Comparison of ENCODE assay signal across 19 cellular contexts in the genomic region with DNA sequence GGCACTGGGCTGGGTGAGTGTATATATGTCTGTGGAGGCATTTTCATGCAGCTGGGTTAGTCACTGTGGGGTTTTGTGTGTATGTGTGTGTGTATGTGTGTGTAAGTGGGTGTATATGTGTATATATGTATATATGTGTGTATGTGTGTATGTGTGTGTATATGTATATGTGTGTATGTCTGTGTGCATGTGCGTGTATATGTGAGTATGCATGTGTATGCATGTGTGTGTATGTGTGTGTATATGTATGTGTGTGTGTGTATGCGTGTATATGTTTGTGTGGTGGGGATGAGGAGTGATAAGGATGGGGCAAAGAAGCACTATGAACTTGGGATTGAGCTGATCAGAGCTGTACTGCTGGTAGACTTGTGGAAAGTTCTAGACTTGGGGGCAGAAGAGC. TPM values are rescaled to one million over a fixed set of nuclear protein-coding genes. Genes with fewer than 3 reads are reported as not detected.
"Had no signal": no experiment of that assay in that cellular context is flagged by ENCODE, and none has a peak within 500 bp of the region (broad histone marks: within the 10 kb centered on the region; RNA-seq: fewer than 3 reads in every experiment).

No MANE protein-coding gene starts in this region.

- H3K27ac Mint-ChIP-seq: activated T-cell treated with anti-CD3 and anti-CD28 coated beads, Interleukin-2, amount 50 U/mL, for 72 hours; brain; neural progenitor cell; T-helper 1 cell treated with Interleukin-12 subunit alpha and Interleukin-12 subunit beta and Interleukin-4 antibody, amounts not matched to agents 30 μg/mL and 1 μg/mL, for 36 hours had no signal

- H3K4me1 ChIP-seq: parathyroid adenoma had no signal

- ATAC-seq: effector memory CD8-positive, alpha-beta T cell; SK-N-SH treated with all-trans-retinoic acid at 6 μM for 48 hours had no signal

- H3K4me3 ChIP-seq: adrenal gland, neural progenitor cell, stomach, thyroid gland had no signal

- H3K27ac ChIP-seq: adrenal gland, neural progenitor cell, parathyroid adenoma, thyroid gland had no signal

- H3K27me3 ChIP-seq: adrenal gland, neural progenitor cell, stomach, thyroid gland had no signal

- H3K4me3 Mint-ChIP-seq: brain; effector memory CD8-positive, alpha-beta T cell; neural progenitor cell; T-helper 1 cell treated with Interleukin-12 subunit alpha and Interleukin-12 subunit beta and Interleukin-4 antibody, amounts not matched to agents 30 μg/mL and 1 μg/mL, for 36 hours had no signal

- DNase-seq: activated CD4-positive, CD25-positive, alpha-beta regulatory T cell; activated gamma-delta T cell treated with Interleukin-2 at 50 U/mL for 16 hours; activated T-cell treated with anti-CD3 and anti-CD28 coated beads, Interleukin-2, amount 50 U/mL, for 72 hours; effector memory CD8-positive, alpha-beta T cell; hypothalamus; stimulated activated CD4-positive, alpha-beta T cell treated with anti-CD3 and anti-CD28 coated beads, Interleukin-4, amount 100 ng/mL, for 1 hour; stimulated activated CD8-positive, alpha-beta memory T cell treated with anti-CD3 and anti-CD28 coated beads, Interleukin-4, amount 100 ng/mL, for 48 hours; thyroid gland had no signal

- H3K36me3 ChIP-seq: adrenal gland, neural progenitor cell, stomach, thyroid gland had no signal

- H3K9me3 Mint-ChIP-seq: activated T-cell treated with anti-CD3 and anti-CD28 coated beads, Interleukin-2, amount 50 U/mL, for 72 hours; effector memory CD8-positive, alpha-beta T cell; neural progenitor cell; T-helper 1 cell treated with Interleukin-12 subunit alpha and Interleukin-12 subunit beta and Interleukin-4 antibody, amounts not matched to agents 30 μg/mL and 1 μg/mL, for 36 hours had no signal

- H3K9me3 ChIP-seq: adrenal gland, stomach, thyroid gland had no signal

- H3K36me3 Mint-ChIP-seq: brain, neural progenitor cell had no signal

RNA-seq across cellular contexts. Expression of gene CCL22, which starts 45.1 kb away (rescaled TPM):
- total RNA-seq: epithelial cell of proximal tubule, glomerular endothelial cell, mesenteric fat pad, renal cortical epithelial cell, thyroid gland had no signal

RNA-seq across cellular contexts. Expression of gene CX3CL1, which starts 58.8 kb away (rescaled TPM):
- total RNA-seq: activated T-cell treated with anti-CD3 and anti-CD28 coated beads, Interleukin-2, amount 50 U/mL, for 72 hours had no signal
